ENCODE assay signal across 8 cellular contexts in genomic region chr10:46106410-46107255, GRCh38.
DNase-seq lines count a peak whose midpoint lies in the region; ATAC-seq, FAIRE-seq and TF ChIP-seq lines count a peak whose summit lies in the region.

No MANE protein-coding gene starts in this region.

- H3K36me3 ChIP-seq in CD8-positive, alpha-beta T cell (ENCODE audit: insufficient read depth, low read length) = no peaks in the 10 kb centered on the region
- H3K36me3 ChIP-seq in Panc1 (ENCODE audit: control insufficient read depth, insufficient read depth, low read length) (no peaks in the 10 kb centered on the region), pancreas (no peaks in the 10 kb centered on the region)

- no peak for FAIRE-seq in pancreas (lab: Jason Lieb, UNC)

- peaks cover 9% of the 10 kb centered on the region for H3K4me1 ChIP-seq in CD8-positive, alpha-beta T cell (ENCODE audit: insufficient read depth, low read length)
- no peaks in the 10 kb centered on the region for H3K4me1 ChIP-seq in Panc1 (ENCODE audit: control insufficient read depth, insufficient read depth, low read length)
- H3K4me1 ChIP-seq in pancreas = peaks cover 0 to 6% (median 5%) of the 10 kb centered on the region in 3 donors

- in situ Hi-C loops in Panc1 (cut with HindIII; ENCODE audit: low pct_unique_long_range_greater_than_20kb, low sequenced_read_pairs) = no loop called here

- peaks cover 4% of the 10 kb centered on the region for H3K27me3 Mint-ChIP-seq in CD8-positive, alpha-beta T cell (ENCODE audit: low read depth)

- WGBS in pancreas, 2 donors = 3 to 4% methylated on average over 30 to 55 of the region's 55 CpGs

- H3K4me1 Mint-ChIP-seq in CD8-positive, alpha-beta T cell (ENCODE audit: low read depth) = peaks cover 15% of the 10 kb centered on the region

- no peak for TF ChIP-seq CTCF in CD8-positive, alpha-beta T cell (IDR thresholded peaks at IDR 0.05)
- TF ChIP-seq CTCF in Panc1 (IDR thresholded peaks at IDR 0.05) (no peak), pancreas (IDR thresholded peaks at IDR 0.05) (no peak)

- H3K4me3 Mint-ChIP-seq in CD8-positive, alpha-beta T cell = peak overlapping the region; percentile 87

- no peaks in the 10 kb centered on the region for H3K27me3 ChIP-seq in CD8-positive, alpha-beta T cell (ENCODE audit: insufficient read depth, low read length)
- H3K27me3 ChIP-seq in Panc1 (ENCODE audit: control insufficient read depth, insufficient read depth, low read length) (peaks cover 8% of the 10 kb centered on the region), pancreas (no peaks in the 10 kb centered on the region)

- intact Hi-C loops in CD8-positive, alpha-beta T cell (cut with DNase I, micrococcal nuclease) = no loop called here
- intact Hi-C loops in Panc1 (cut with micrococcal nuclease; ENCODE audit: unreplicated experiment) = no loop called here
- intact Hi-C loops in left cardiac atrium (cut with DNase I) = loop anchor here in 1 of 2 donors (5.0 kb wide), 1 partner anchor 176 kb away; no protein-coding TSS in a partner anchor
- intact Hi-C loops in pancreas (cut with DNase I) = no loop called here

- H3K4me3 ChIP-seq in CD8-positive, alpha-beta T cell (ENCODE audit: low read depth, low read length) = peak overlapping the region; percentile 56
- H3K4me3 ChIP-seq in Panc1 (ENCODE audit: low read depth in 2 of 2, low read length in 2 of 2) = peak overlapping the region; percentile 52 to 68
- H3K4me3 ChIP-seq in pancreas = peak overlapping the region; percentile 18 to 66 (median 29)

- peak; percentile 91 for ATAC-seq in CD8-positive, alpha-beta T cell
- ATAC-seq in GM19395 (IDR thresholded peaks at IDR 0.05; ENCODE audit: unreplicated experiment) (peak; percentile 94), HG03457 (IDR thresholded peaks at IDR 0.05; ENCODE audit: unreplicated experiment) (peak; percentile 80), Panc1 (peak; percentile 99), left cardiac atrium (peak; percentile 99), pancreas (peak; percentile 95 to 99 (median 98))

- H3K9me3 Mint-ChIP-seq in CD8-positive, alpha-beta T cell = no peaks in the 10 kb centered on the region

- H3K9me3 ChIP-seq in CD8-positive, alpha-beta T cell (ENCODE audit: low read length) = no peaks in the 10 kb centered on the region
- H3K9me3 ChIP-seq in Panc1 (ENCODE audit: control insufficient read depth, insufficient read depth, low read depth, low read length) (no peaks in the 10 kb centered on the region), pancreas (no peaks in the 10 kb centered on the region)

- H3K27ac Mint-ChIP-seq in CD8-positive, alpha-beta T cell = peak overlapping the region; percentile 30

- H3K36me3 Mint-ChIP-seq in CD8-positive, alpha-beta T cell = no peaks in the 10 kb centered on the region

- POLR2A ChIA-PET in CD8-positive, alpha-beta T cell (lab: Charles Lee) = interaction anchor here (2.4 kb wide), 1 partner anchor 176 kb away, joined by 7 read pairs; no protein-coding TSS in a partner anchor
- POLR2A ChIA-PET in Panc1 (lab: Charles Lee) = no interaction called here

- DNase-seq in CD8-positive, alpha-beta T cell = peak in 4 of 7 experiments; percentile 38 to 76 (median 45)
- no peak for DNase-seq in Panc1 (ENCODE audit: low read depth, low spot score)
- peak in 42 of 56 donors; percentile 8 to 78 (median 46) for DNase-seq in amygdala (lab: John Stamatoyannopoulos, UW)
- DNase-seq in left cardiac atrium = peak; percentile 71
- peak; percentile 54 to 86 (median 60) for DNase-seq in pancreas
- DNase-seq in SHP77 treated with DMSO at 0.1 percent for 48 hours (lab: John Stamatoyannopoulos, UW) = no peak

- no TSS peak for BruUV-seq in Panc1 (replicated peaks; lab: Mats Ljungman, UMichigan)

- CTCF ChIA-PET in CD8-positive, alpha-beta T cell (lab: Charles Lee) = interaction anchor here (0.7 kb wide), 1 partner anchor 856 kb away, joined by 3 read pairs; no protein-coding TSS in a partner anchor
- CTCF ChIA-PET in Panc1 (lab: Charles Lee) = no interaction called here

- H3K27ac ChIP-seq in CD8-positive, alpha-beta T cell (ENCODE audit: low read depth, low read length) = no peak overlapping the region
- 0 out of 2 replicates have a peak overlapping the region, but pooled peaks have one; percentile 34 for H3K27ac ChIP-seq in Panc1 (ENCODE audit: low read length)
- H3K27ac ChIP-seq in pancreas = no peak overlapping the region

Comparison
In these comparisons a context has a peak if more than half of its experiments do, and no peak if none do; other contexts are left out.
1. DNase-seq: peak in CD8-positive, alpha-beta T cell (4 of 7), amygdala (42 of 56), left cardiac atrium (single experiment) and pancreas (6 of 6); none in Panc1 (single experiment) and SHP77 treated with DMSO at 0.1 percent for 48 hours (single experiment).
2. Peak in every context shown above with its lines, with median percentiles within 50 percentile points of each other: ATAC-seq and H3K4me3 ChIP-seq.